24 cellular contexts compared by ENCODE assay signal in genomic region chr7:158781217-158781975, GRCh38.
"Had no signal": no experiment of that assay in that cellular context is flagged by ENCODE, and none has a peak within 500 bp of the region (broad histone marks: within the 10 kb centered on the region; RNA-seq: fewer than 3 reads in every experiment).

No MANE protein-coding gene starts in this region.

- H3K4me1 Mint-ChIP-seq: nephron; stimulated activated memory B cell treated with anti-CD40 and anti-IgM and Interleukin-4, amounts not matched to agents 10 μg/mL and 1 μg/mL and 100 μg/mL, for 72 hours had no signal

- H3K9me3 ChIP-seq: left lung, neutrophil, ovary, testis, uterus had no signal

- H3K36me3 Mint-ChIP-seq: mesothelial cell of epicardium had no signal

- H3K36me3 ChIP-seq: ovary, uterus had no signal

- H3K9me3 Mint-ChIP-seq: activated CD4-positive, alpha-beta memory T cell treated with anti-CD3 and anti-CD28 coated beads for 36 hours; immature natural killer cell; mesothelial cell of epicardium; nephron; stimulated activated memory B cell treated with anti-CD40 and anti-IgM and Interleukin-4, amounts not matched to agents 10 μg/mL and 1 μg/mL and 100 μg/mL, for 72 hours had no signal

- H3K4me1 ChIP-seq: foreskin keratinocyte had no signal

- H3K4me3 Mint-ChIP-seq: activated CD4-positive, alpha-beta memory T cell treated with anti-CD3 and anti-CD28 coated beads for 36 hours; activated naive CD8-positive, alpha-beta T cell treated with anti-CD3 and anti-CD28 coated beads for 36 hours; immature natural killer cell; mesothelial cell of epicardium; nephron; stimulated activated memory B cell treated with anti-CD40 and anti-IgM and Interleukin-4, amounts not matched to agents 10 μg/mL and 1 μg/mL and 100 μg/mL, for 72 hours; T-helper 17 cell had no signal

- H3K27ac Mint-ChIP-seq: activated CD4-positive, alpha-beta memory T cell treated with anti-CD3 and anti-CD28 coated beads for 36 hours; activated naive CD8-positive, alpha-beta T cell treated with anti-CD3 and anti-CD28 coated beads for 36 hours; immature natural killer cell; mesothelial cell of epicardium; nephron; stimulated activated memory B cell treated with anti-CD40 and anti-IgM and Interleukin-4, amounts not matched to agents 10 μg/mL and 1 μg/mL and 100 μg/mL, for 72 hours; T-helper 17 cell had no signal

- H3K27me3 ChIP-seq: foreskin keratinocyte, left lung, neutrophil, ovary, testis, uterus had no signal

- H3K4me2 ChIP-seq: smooth muscle cell had no signal

- DNase-seq: activated CD4-positive, alpha-beta memory T cell treated with anti-CD3 and anti-CD28 coated beads for 36 hours; activated CD4-positive, alpha-beta T cell treated with anti-CD3 and anti-CD28 coated beads for 48 hours; activated CD4-positive, CD25-positive, alpha-beta regulatory T cell; activated naive CD4-positive, alpha-beta T cell treated with Interleukin-2 at 50 U/mL for 16 hours; activated naive CD8-positive, alpha-beta T cell treated with anti-CD3 and anti-CD28 coated beads for 36 hours; activated T-cell treated with anti-CD3 and anti-CD28 coated beads, Interleukin-2, amount 50 U/mL, for 48 hours; cortex of kidney; foreskin keratinocyte; immature natural killer cell; kidney glomerular epithelial cell; left lung; ovary; stimulated activated CD4-positive, alpha-beta T cell treated with anti-CD3 and anti-CD28 coated beads, Interleukin-15, amount 100 ng/mL, for 24 hours; T-helper 17 cell; testis; trophoblast cell; uterus had no signal

- ATAC-seq: foreskin keratinocyte; left lung; sciatic nerve; stimulated activated memory B cell treated with anti-CD40 and anti-IgM and Interleukin-4, amounts not matched to agents 10 μg/mL and 1 μg/mL and 100 μg/mL, for 72 hours; T-helper 17 cell had no signal

- H3K27me3 Mint-ChIP-seq: activated CD4-positive, alpha-beta memory T cell treated with anti-CD3 and anti-CD28 coated beads for 36 hours; activated naive CD8-positive, alpha-beta T cell treated with anti-CD3 and anti-CD28 coated beads for 36 hours; stimulated activated memory B cell treated with anti-CD40 and anti-IgM and Interleukin-4, amounts not matched to agents 10 μg/mL and 1 μg/mL and 100 μg/mL, for 72 hours; T-helper 17 cell had no signal

- H3K4me3 ChIP-seq: left lung, ovary, smooth muscle cell, testis, uterus had no signal

- H3K27ac ChIP-seq: epithelial cell of prostate, foreskin keratinocyte, left lung, neutrophil, ovary, testis had no signal
